9 cellular contexts compared by ENCODE assay signal in the genomic region with DNA sequence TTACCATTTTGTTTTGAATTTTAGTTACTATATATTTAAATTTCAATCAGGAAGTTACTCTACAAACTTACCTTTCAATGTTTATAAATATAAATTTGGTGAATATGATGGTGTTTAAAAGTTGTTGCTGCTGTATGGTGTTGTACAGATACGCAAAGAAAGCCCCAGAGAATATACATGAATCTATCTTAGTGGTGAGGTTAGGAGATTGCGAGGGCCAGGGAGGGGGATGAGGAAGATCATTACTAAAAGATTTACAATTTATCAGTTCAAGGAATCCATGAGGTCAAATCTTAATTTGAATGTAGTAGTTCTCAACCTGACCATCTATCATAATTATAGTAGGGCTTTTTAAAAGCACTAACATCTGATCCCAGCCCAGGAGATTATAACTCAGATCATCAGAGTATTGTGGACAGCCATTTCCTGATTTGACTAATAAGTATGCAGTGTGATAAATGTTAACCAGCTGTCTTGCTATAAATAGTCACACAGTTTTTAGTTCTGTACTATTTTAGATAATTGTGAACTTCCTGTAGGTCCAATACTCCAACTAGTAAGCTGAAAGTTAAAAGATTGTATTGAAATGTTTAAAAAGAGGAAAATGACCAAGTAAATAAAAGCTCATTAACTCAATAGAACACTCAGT. TPM values are rescaled to one million over a fixed set of nuclear protein-coding genes. Genes with fewer than 3 reads are reported as not detected.
DNase-seq lines count a peak whose midpoint lies in the region; ATAC-seq and TF ChIP-seq lines count a peak whose summit lies in the region.
"Had no signal": no experiment of that assay in that cellular context is flagged by ENCODE, and none has a peak within 500 bp of the region (broad histone marks: within the 10 kb centered on the region; RNA-seq: fewer than 3 reads in every experiment).

No MANE protein-coding gene starts in this region.

- peak overlapping the region; percentile 61 for H3K4me3 Mint-ChIP-seq in activated CD4-positive, alpha-beta T cell treated with anti-CD3 and anti-CD28 coated beads, Interleukin-2, amount 10 ng/mL, durations not matched to agents 24 days and 14 days
- peak overlapping the region; percentile 49 for H3K4me3 Mint-ChIP-seq in T-helper 2 cell treated with Interferon-gamma antibody and Interleukin-4, amounts not matched to agents 5 μg/mL and 100 μg/mL, for 36 hours

- H3K27me3 ChIP-seq in smooth muscle cell (ENCODE audit: low read depth) (no peaks in the 10 kb centered on the region), esophagus squamous epithelium (no peaks in the 10 kb centered on the region)

- TF ChIP-seq CTCF in smooth muscle cell (IDR thresholded peaks at IDR 0.05; ENCODE audit: borderline replicate concordance, insufficient read depth, poor library complexity, severe bottlenecking) (no peak), esophagus squamous epithelium (IDR thresholded peaks at IDR 0.05) (no peak)

- intact Hi-C loops in activated CD4-positive, alpha-beta T cell treated with anti-CD3 and anti-CD28 coated beads, Interleukin-2, amount 10 ng/mL, durations not matched to agents 24 days and 14 days (cut with micrococcal nuclease) = loop anchor here (1.0 to 10.0 kb wide), 5 partner anchors 13 to 418 kb away; partner anchors contain the start of gene ING3
- intact Hi-C loops in esophagus squamous epithelium (cut with DNase I) = no loop called here

- no peaks in the 10 kb centered on the region for H3K4me1 ChIP-seq in smooth muscle cell (ENCODE audit: low read depth)
- H3K4me1 ChIP-seq in esophagus squamous epithelium = peaks cover 0 to 23% (median 7%) of the 10 kb centered on the region in 3 donors

- DNase-seq in activated CD4-positive, alpha-beta T cell treated with anti-CD3 and anti-CD28 coated beads, Interleukin-2, amount 10 ng/mL, durations not matched to agents 24 days and 14 days = no peak
- no peak for DNase-seq in activated CD4-positive, alpha-beta T cell treated with anti-CD3 and anti-CD28 coated beads, Interleukin-2, amount 50 U/mL, for 48 hours
- DNase-seq in T-helper 2 cell treated with Interferon-gamma antibody and Interleukin-4, amounts not matched to agents 5 μg/mL and 100 μg/mL, for 36 hours (ENCODE audit: low spot score) = no peak
- DNase-seq in smooth muscle cell (lab: John Stamatoyannopoulos, UW; ENCODE audit: unreplicated experiment) = no peak
- no peak for DNase-seq in esophagus squamous epithelium (lab: John Stamatoyannopoulos, UW)
- DNase-seq in NCI-H2196 treated with DMSO at 0.1 percent for 48 hours (lab: John Stamatoyannopoulos, UW; ENCODE audit: unreplicated experiment) = no peak
- no peak for DNase-seq in HEK293T (ENCODE audit: extremely low spot score)

- no peak overlapping the region for H3K4me3 ChIP-seq in smooth muscle cell
- H3K4me3 ChIP-seq in esophagus squamous epithelium = no peak overlapping the region

- POLR2A ChIA-PET in HEK293T (lab: Yijun Ruan, JAX) = no interaction called here

- peak; percentile 87 for ATAC-seq in HG02943 (IDR thresholded peaks at IDR 0.05; ENCODE audit: low read depth, unreplicated experiment)

- no peak overlapping the region for H2AFZ ChIP-seq in smooth muscle cell (ENCODE audit: low read depth)

- H4K20me1 ChIP-seq in smooth muscle cell (ENCODE audit: low read depth) = peaks cover 65% of the 10 kb centered on the region

- H3K27me3 Mint-ChIP-seq in activated CD4-positive, alpha-beta T cell treated with anti-CD3 and anti-CD28 coated beads, Interleukin-2, amount 10 ng/mL, durations not matched to agents 24 days and 14 days = no peaks in the 10 kb centered on the region
- H3K27me3 Mint-ChIP-seq in T-helper 2 cell treated with Interferon-gamma antibody and Interleukin-4, amounts not matched to agents 5 μg/mL and 100 μg/mL, for 36 hours (ENCODE audit: low read depth) = no peaks in the 10 kb centered on the region

- H3K4me1 Mint-ChIP-seq in activated CD4-positive, alpha-beta T cell treated with anti-CD3 and anti-CD28 coated beads, Interleukin-2, amount 10 ng/mL, durations not matched to agents 24 days and 14 days = peaks cover 41% of the 10 kb centered on the region
- peaks cover 49% of the 10 kb centered on the region for H3K4me1 Mint-ChIP-seq in T-helper 2 cell treated with Interferon-gamma antibody and Interleukin-4, amounts not matched to agents 5 μg/mL and 100 μg/mL, for 36 hours (ENCODE audit: low read depth)

- no peak overlapping the region for H3K4me2 ChIP-seq in smooth muscle cell

- no peaks in the 10 kb centered on the region for H3F3A ChIP-seq in smooth muscle cell (ENCODE audit: low read depth)

- no peaks in the 10 kb centered on the region for H3K9me3 Mint-ChIP-seq in activated CD4-positive, alpha-beta T cell treated with anti-CD3 and anti-CD28 coated beads, Interleukin-2, amount 10 ng/mL, durations not matched to agents 24 days and 14 days
- no peaks in the 10 kb centered on the region for H3K9me3 Mint-ChIP-seq in T-helper 2 cell treated with Interferon-gamma antibody and Interleukin-4, amounts not matched to agents 5 μg/mL and 100 μg/mL, for 36 hours

- peak overlapping the region; percentile 5 for H3K27ac ChIP-seq in smooth muscle cell (ENCODE audit: low read depth)
- peak overlapping the region in 1 of 4 donors; percentile 13 for H3K27ac ChIP-seq in esophagus squamous epithelium

- WGBS in smooth muscle cell (ENCODE audit: low lambda C conversion rate) = 93% methylated on average over 2 of the region's 2 CpGs
- WGBS in esophagus squamous epithelium, 2 donors = 85 to 87% methylated on average over 2 of the region's 2 CpGs

- H3K79me2 ChIP-seq in smooth muscle cell (ENCODE audit: low read depth) = peaks cover 2% of the 10 kb centered on the region

- H3K9ac ChIP-seq in smooth muscle cell (ENCODE audit: low read depth) = no peak overlapping the region

- H3K9me3 ChIP-seq in smooth muscle cell (replicated peaks; ENCODE audit: low read depth) (no peaks in the 10 kb centered on the region), esophagus squamous epithelium (no peaks in the 10 kb centered on the region)

- CTCF ChIA-PET in HEK293T (lab: Yijun Ruan, JAX) = interaction anchor here (0.6 kb wide), 2 partner anchors 14 to 254 kb away, joined by 3 to 4 read pairs; no protein-coding TSS in a partner anchor

- H3K36me3 ChIP-seq in smooth muscle cell (ENCODE audit: low read depth) (peaks cover 14% of the 10 kb centered on the region), esophagus squamous epithelium (peaks cover 0 to 71% (median 0%) of the 10 kb centered on the region in 3 donors)

- H3K36me3 Mint-ChIP-seq in activated CD4-positive, alpha-beta T cell treated with anti-CD3 and anti-CD28 coated beads, Interleukin-2, amount 10 ng/mL, durations not matched to agents 24 days and 14 days (ENCODE audit: low read depth) = peaks cover 69% of the 10 kb centered on the region
- peaks cover 46% of the 10 kb centered on the region for H3K36me3 Mint-ChIP-seq in T-helper 2 cell treated with Interferon-gamma antibody and Interleukin-4, amounts not matched to agents 5 μg/mL and 100 μg/mL, for 36 hours (ENCODE audit: low read depth)

- H3K27ac Mint-ChIP-seq in activated CD4-positive, alpha-beta T cell treated with anti-CD3 and anti-CD28 coated beads, Interleukin-2, amount 10 ng/mL, durations not matched to agents 24 days and 14 days = peak overlapping the region; percentile 79
- peak overlapping the region; percentile 79 for H3K27ac Mint-ChIP-seq in T-helper 2 cell treated with Interferon-gamma antibody and Interleukin-4, amounts not matched to agents 5 μg/mL and 100 μg/mL, for 36 hours

- no peak for TF ChIP-seq POLR2A in esophagus squamous epithelium (IDR thresholded peaks at IDR 0.05)

TF ChIP-seq in HEK293T, 16 proteins besides CTCF, POLR2A, EP300 and RAD21:
- TF ChIP-seq L3MBTL2 (conservative IDR thresholded peaks at IDR 0.05) = no peak
- TF ChIP-seq SUZ12 (IDR thresholded peaks at IDR 0.05) = no peak
- no peak for TF ChIP-seq ELF4 (IDR thresholded peaks at IDR 0.05)
- TF ChIP-seq FOXA1 (IDR thresholded peaks at IDR 0.05) = no peak
- TF ChIP-seq TARDBP (IDR thresholded peaks at IDR 0.05) = no peak
- TF ChIP-seq NFRKB (IDR thresholded peaks at IDR 0.05) = no peak

RNA-seq across cellular contexts. Expression of gene FAM3C, which starts 23.6 kb away (rescaled TPM):
- total RNA-seq in activated CD4-positive, alpha-beta T cell treated with anti-CD3 and anti-CD28 coated beads, Interleukin-2, amount 10 ng/mL, durations not matched to agents 24 days and 14 days = 77.5 and 80.2 TPM in 2 replicates
- 101 and 126 TPM in 2 replicates for total RNA-seq in smooth muscle cell
- 81.2 and 83.9 TPM in 2 replicates for polyA plus RNA-seq in smooth muscle cell
- 10 to 100 TPM; 21.8 to 48.1 (median 45.8) TPM for total RNA-seq in esophagus squamous epithelium

RNA-seq across cellular contexts. Expression of gene WNT16, which starts 43.7 kb away (rescaled TPM):
- not detected in 2 replicates for total RNA-seq in activated CD4-positive, alpha-beta T cell treated with anti-CD3 and anti-CD28 coated beads, Interleukin-2, amount 10 ng/mL, durations not matched to agents 24 days and 14 days
- total RNA-seq in smooth muscle cell (not detected in 2 replicates), esophagus squamous epithelium (under 1 TPM in 3 of 4 donors, not detected in 1; 0.18 to 0.29 (median 0.19) TPM)
- polyA plus RNA-seq in smooth muscle cell = 0.08 and 0.63 TPM in 2 replicates
- total RNA-seq: epithelial cell of proximal tubule had no signal
